9 cellular contexts compared by ENCODE assay signal in the genomic region with DNA sequence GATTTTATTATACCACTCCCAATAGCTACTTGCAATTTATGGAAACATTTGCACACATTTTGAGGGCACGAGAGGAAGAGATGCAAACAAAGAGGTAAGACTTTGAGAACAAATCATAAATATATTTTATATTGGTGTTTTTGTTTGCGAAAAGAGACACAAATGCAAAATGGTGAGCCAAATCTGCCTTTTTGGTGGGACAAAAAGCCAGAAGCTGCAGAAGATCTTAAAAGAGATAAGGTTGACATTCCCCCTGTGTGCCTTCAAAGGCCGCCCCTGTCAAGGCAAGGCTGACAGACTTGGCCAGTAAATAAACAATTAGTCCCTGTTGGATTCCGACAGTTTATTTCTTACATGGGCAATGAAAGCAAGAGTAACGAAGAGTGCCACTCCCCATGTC.
"Had no signal": no experiment of that assay in that cellular context is flagged by ENCODE, and none has a peak within 500 bp of the region (broad histone marks: within the 10 kb centered on the region; RNA-seq: fewer than 3 reads in every experiment).

No MANE protein-coding gene starts in this region.

- H3K36me3 ChIP-seq: HAP-1 had no signal

- H3K9ac ChIP-seq: GM23248 had no signal

- H3K27ac ChIP-seq: GM23248 had no signal

- H3K4me1 ChIP-seq: HAP-1 had no signal

- ATAC-seq: GM23338, HCT116 had no signal

- H3K4me3 ChIP-seq: GM23248, GM23338, HAP-1 had no signal

- H3K4me2 ChIP-seq: GM23338 had no signal

- DNase-seq: GM23248, GOT3, H7, H9, HCEC 1CT, HFFc6 had no signal
